Comparison of ENCODE assay signal across 1 cellular context in the genomic region with DNA sequence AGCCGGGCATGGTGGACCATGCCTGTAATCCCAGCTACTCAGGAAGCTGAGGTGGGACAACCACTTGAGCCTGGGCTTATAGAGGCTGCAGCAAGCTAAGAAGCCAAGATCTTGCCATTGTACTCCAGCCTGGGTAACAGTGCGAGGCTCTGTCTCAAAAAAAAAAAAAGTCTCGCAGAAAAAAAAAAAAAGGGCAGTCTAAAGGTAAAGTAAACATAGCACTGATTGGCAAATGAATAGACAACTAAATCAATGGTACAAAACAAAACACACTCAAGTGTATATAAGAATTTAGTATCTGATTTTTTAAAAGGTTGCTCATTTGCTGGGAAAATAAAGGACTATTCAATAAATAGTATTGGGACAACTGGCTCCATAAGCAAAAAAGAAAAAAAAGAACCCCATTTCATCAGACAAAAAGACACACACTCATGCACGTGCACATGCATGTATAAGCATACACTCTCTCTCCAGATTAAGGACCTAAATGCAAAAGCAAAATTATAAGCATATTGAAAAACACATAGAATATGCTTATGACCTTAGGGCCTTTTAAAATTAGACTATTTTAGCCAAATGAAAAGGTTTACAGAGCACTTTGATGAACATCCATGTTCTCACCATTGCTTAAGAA.
TF ChIP-seq lines count a peak whose summit lies in the region.

No MANE protein-coding gene starts in this region.

TF ChIP-seq in GM12878, 131 proteins besides CTCF, POLR2A, EP300 and RAD21:
- TF ChIP-seq BHLHE40 (IDR thresholded peaks at IDR 0.05; ENCODE audit: borderline replicate concordance in 1 of 2, low read depth in 2 of 2, low read length in 1 of 2) (peak; percentile 66 to 73; a peak in 3 of 4 replicates), TCF3 (IDR thresholded peaks at IDR 0.05; ENCODE audit: borderline replicate concordance, insufficient read depth, low read depth, low read length) (no peak), ZNF384 (IDR thresholded peaks at IDR 0.05; ENCODE audit: borderline replicate concordance, low read depth, low read length) (peak; percentile 94)
- TF ChIP-seq, protein P1, sequence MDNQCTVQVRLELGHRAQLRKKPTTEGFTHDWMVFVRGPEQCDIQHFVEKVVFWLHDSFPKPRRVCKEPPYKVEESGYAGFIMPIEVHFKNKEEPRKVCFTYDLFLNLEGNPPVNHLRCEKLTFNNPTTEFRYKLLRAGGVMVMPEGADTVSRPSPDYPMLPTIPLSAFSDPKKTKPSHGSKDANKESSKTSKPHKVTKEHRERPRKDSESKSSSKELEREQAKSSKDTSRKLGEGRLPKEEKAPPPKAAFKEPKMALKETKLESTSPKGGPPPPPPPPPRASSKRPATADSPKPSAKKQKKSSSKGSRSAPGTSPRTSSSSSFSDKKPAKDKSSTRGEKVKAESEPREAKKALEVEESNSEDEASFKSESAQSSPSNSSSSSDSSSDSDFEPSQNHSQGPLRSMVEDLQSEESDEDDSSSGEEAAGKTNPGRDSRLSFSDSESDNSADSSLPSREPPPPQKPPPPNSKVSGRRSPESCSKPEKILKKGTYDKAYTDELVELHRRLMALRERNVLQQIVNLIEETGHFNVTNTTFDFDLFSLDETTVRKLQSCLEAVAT (IDR thresholded peaks at IDR 0.05) = 0 out of 2 replicates have a peak, but pooled peaks have one; percentile 17
TF ChIP-seq in GM12878: peak in this region for 3.
